ENCODE assay signal across 2 cellular contexts in the genomic region with DNA sequence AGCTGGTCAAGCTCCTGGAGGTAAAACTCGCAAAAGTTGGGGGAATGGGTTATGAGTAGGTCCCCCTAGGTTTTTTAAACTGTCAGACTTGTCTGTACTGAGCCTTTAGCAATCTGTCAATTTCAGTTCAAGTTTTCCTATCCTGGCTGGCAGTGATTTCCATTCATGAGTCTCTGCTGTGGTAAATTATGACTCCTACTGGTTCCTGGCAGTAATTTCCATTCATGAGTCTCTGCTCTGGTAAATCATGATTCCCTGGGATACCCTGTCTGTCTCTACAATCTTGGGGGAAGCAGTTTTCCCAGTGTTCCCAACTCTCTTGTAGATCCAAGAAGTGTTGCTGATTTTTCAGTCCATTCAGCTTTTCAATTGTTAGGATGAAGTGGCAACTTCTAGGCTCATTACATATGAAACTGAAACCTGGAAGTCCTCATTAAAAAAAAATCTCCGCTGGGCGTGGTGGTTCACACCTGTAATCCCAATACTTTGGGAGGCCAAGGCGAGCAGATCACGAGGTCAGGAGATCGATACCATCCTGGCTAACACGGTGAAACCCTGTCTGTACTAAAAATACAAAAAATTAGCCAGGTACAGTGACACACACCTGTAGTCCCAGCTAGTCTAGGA.
TF ChIP-seq lines count a peak whose summit lies in the region.

No MANE protein-coding gene starts in this region.

TF ChIP-seq in K562, 482 proteins besides CTCF, POLR2A, EP300 and RAD21 (continued from another document):
- TF ChIP-seq ZNF512 (tag; IDR thresholded peaks at IDR 0.05) = no peak
- no peak for TF ChIP-seq KLF10 (CRISPR knock-in tag; IDR thresholded peaks at IDR 0.05)
- no peak for TF ChIP-seq DLX4 (CRISPR knock-in tag; IDR thresholded peaks at IDR 0.05)
- TF ChIP-seq, protein P1, sequence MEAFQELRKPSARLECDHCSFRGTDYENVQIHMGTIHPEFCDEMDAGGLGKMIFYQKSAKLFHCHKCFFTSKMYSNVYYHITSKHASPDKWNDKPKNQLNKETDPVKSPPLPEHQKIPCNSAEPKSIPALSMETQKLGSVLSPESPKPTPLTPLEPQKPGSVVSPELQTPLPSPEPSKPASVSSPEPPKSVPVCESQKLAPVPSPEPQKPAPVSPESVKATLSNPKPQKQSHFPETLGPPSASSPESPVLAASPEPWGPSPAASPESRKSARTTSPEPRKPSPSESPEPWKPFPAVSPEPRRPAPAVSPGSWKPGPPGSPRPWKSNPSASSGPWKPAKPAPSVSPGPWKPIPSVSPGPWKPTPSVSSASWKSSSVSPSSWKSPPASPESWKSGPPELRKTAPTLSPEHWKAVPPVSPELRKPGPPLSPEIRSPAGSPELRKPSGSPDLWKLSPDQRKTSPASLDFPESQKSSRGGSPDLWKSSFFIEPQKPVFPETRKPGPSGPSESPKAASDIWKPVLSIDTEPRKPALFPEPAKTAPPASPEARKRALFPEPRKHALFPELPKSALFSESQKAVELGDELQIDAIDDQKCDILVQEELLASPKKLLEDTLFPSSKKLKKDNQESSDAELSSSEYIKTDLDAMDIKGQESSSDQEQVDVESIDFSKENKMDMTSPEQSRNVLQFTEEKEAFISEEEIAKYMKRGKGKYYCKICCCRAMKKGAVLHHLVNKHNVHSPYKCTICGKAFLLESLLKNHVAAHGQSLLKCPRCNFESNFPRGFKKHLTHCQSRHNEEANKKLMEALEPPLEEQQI (IDR thresholded peaks at IDR 0.05) = no peak
- TF ChIP-seq ZNF41 (CRISPR knock-in tag; conservative IDR thresholded peaks at IDR 0.05) = no peak
- TF ChIP-seq MCM7 (IDR thresholded peaks at IDR 0.05) = no peak
- no peak for TF ChIP-seq FOXK1 (CRISPR knock-in tag; IDR thresholded peaks at IDR 0.05; ENCODE audit: borderline replicate concordance)
- TF ChIP-seq HDAC1 (IDR thresholded peaks at IDR 0.05) = no peak
- TF ChIP-seq RCOR1 (IDR thresholded peaks at IDR 0.05; ENCODE audit: borderline replicate concordance in 1 of 2, low read depth in 2 of 2, low read length in 2 of 2) = no peak
TF ChIP-seq in K562: peak in this region for 0.

TF ChIP-seq in HepG2, 621 proteins besides CTCF, POLR2A, EP300 and RAD21 (continued from another document):
- TF ChIP-seq ZUFSP (CRISPR knock-in tag; IDR thresholded peaks at IDR 0.05; ENCODE audit: borderline replicate concordance) (no peak), KAT8 (CRISPR knock-in tag; IDR thresholded peaks at IDR 0.05) (no peak), ZBTB3 (CRISPR knock-in tag; IDR thresholded peaks at IDR 0.05; ENCODE audit: borderline replicate concordance, low read depth) (no peak), SATB2 (CRISPR knock-in tag; IDR thresholded peaks at IDR 0.05) (no peak), SMC3 (IDR thresholded peaks at IDR 0.05; ENCODE audit: low read length) (peak; percentile 69), JARID2 (CRISPR knock-in tag; IDR thresholded peaks at IDR 0.05; ENCODE audit: insufficient replicate concordance) (no peak), NFE2L2 (IDR thresholded peaks at IDR 0.05; ENCODE audit: low read length) (no peak)
- TF ChIP-seq, protein P2, sequence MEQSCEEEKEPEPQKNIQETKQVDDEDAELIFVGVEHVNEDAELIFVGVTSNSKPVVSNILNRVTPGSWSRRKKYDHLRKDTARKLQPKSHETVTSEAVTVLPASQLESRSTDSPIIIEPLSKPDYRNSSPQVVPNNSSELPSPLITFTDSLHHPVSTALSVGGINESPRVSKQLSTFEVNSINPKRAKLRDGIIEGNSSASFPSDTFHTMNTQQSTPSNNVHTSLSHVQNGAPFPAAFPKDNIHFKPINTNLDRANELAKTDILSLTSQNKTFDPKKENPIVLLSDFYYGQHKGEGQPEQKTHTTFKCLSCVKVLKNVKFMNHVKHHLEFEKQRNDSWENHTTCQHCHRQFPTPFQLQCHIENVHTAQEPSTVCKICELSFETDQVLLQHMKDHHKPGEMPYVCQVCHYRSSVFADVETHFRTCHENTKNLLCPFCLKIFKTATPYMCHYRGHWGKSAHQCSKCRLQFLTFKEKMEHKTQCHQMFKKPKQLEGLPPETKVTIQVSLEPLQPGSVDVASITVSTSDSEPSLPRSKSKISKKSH (CRISPR knock-in tag; IDR thresholded peaks at IDR 0.05; ENCODE audit: borderline replicate concordance) = no peak
TF ChIP-seq in HepG2: peak in this region for 2.
